Comparison of ENCODE assay signal across 25 cellular contexts in the genomic region with DNA sequence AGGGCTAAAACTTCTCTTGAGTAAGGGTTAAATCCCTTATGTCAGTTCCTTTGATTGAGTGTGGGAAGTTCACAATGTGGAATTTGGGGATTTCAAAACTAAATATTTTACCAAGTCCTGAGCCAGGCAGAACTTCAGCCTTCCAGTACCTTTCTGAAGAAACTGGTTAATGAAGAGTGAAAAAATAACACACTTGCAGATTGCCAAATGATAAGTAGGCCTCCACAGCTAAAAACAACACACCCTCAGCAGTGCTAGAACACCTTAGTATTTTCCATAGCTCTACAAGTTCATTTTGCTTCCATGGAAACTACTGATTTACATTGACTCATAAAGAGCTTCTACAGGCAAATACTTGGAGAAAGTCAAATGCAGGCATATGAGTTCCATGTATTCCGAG.
DNase-seq lines count a peak whose midpoint lies in the region; ATAC-seq, FAIRE-seq and TF ChIP-seq lines count a peak whose summit lies in the region.
"Had no signal": no experiment of that assay in that cellular context is flagged by ENCODE, and none has a peak within 500 bp of the region (broad histone marks: within the 10 kb centered on the region; RNA-seq: fewer than 3 reads in every experiment).

No MANE protein-coding gene starts in this region.

- H3K4me1 Mint-ChIP-seq in astrocyte (ENCODE audit: low read depth, unreplicated experiment), result no peaks in the 10 kb centered on the region
- no peaks in the 10 kb centered on the region for H3K4me1 Mint-ChIP-seq in stimulated activated naive CD8-positive, alpha-beta T cell treated with anti-CD3 and anti-CD28 coated beads, Interleukin-15, amount 100 ng/mL, for 72 hours
- H3K4me1 Mint-ChIP-seq: CD4-positive, CD25-positive, alpha-beta regulatory T cell; IgD-negative memory B cell had no signal

- H3K27me3 ChIP-seq in astrocyte (ENCODE audit: insufficient read depth, low read length), result no peaks in the 10 kb centered on the region
- H3K27me3 ChIP-seq in left lung, result peaks cover 0 to 7% of the 10 kb centered on the region in 2 donors
- H3K27me3 ChIP-seq: BLaER1 had no signal

- H3K4me3 Mint-ChIP-seq in astrocyte (ENCODE audit: unreplicated experiment), result no peak overlapping the region
- no peak overlapping the region for H3K4me3 Mint-ChIP-seq in stimulated activated naive CD8-positive, alpha-beta T cell treated with anti-CD3 and anti-CD28 coated beads, Interleukin-15, amount 100 ng/mL, for 72 hours
- H3K4me3 Mint-ChIP-seq: CD4-positive, CD25-positive, alpha-beta regulatory T cell; IgD-negative memory B cell had no signal

- POLR2A ChIA-PET in A549 (lab: Yijun Ruan, JAX), result no interaction called here

- 79% methylated on average over 1 of the region's 1 CpG for WGBS in A549 (ENCODE audit: missing lambda C conversion rate)

- H3K4me1 ChIP-seq in A549 (peaks cover 16% of the 10 kb centered on the region), astrocyte (ENCODE audit: insufficient read depth, low read length) (no peaks in the 10 kb centered on the region), left lung (no peaks in the 10 kb centered on the region)
- H3K4me1 ChIP-seq: BLaER1 had no signal

- H4K20me1 ChIP-seq in astrocyte (ENCODE audit: insufficient read depth, low read length), result no peaks in the 10 kb centered on the region
- H4K20me1 ChIP-seq: BLaER1 had no signal

- FAIRE-seq in A549 (lab: Jason Lieb, UNC), result peak; percentile 36
- peak; percentile 78 for FAIRE-seq in astrocyte (lab: Jason Lieb, UNC)
- FAIRE-seq: GM12891 had no signal

- no peaks in the 10 kb centered on the region for H3K36me3 ChIP-seq in astrocyte (ENCODE audit: insufficient read depth, low read length)
- H3K36me3 ChIP-seq in left lung, result no peaks in the 10 kb centered on the region
- H3K36me3 ChIP-seq: BLaER1 had no signal

- intact Hi-C loops in left lung (cut with DNase I), result no loop called here

- CTCF ChIA-PET in A549 (lab: Yijun Ruan, JAX), result no interaction called here

- H3K27ac Mint-ChIP-seq in astrocyte (ENCODE audit: unreplicated experiment), result no peak overlapping the region
- no peak overlapping the region for H3K27ac Mint-ChIP-seq in stimulated activated naive CD8-positive, alpha-beta T cell treated with anti-CD3 and anti-CD28 coated beads, Interleukin-15, amount 100 ng/mL, for 72 hours
- H3K27ac Mint-ChIP-seq: CD4-positive, CD25-positive, alpha-beta regulatory T cell; IgD-negative memory B cell had no signal

- no peaks in the 10 kb centered on the region for H3K9me3 Mint-ChIP-seq in astrocyte (ENCODE audit: unreplicated experiment)
- no peaks in the 10 kb centered on the region for H3K9me3 Mint-ChIP-seq in stimulated activated naive CD8-positive, alpha-beta T cell treated with anti-CD3 and anti-CD28 coated beads, Interleukin-15, amount 100 ng/mL, for 72 hours

- H2AFZ ChIP-seq in astrocyte (ENCODE audit: low read depth, low read length), result no peak overlapping the region
- H2AFZ ChIP-seq: PC-9 had no signal

- no peak for TF ChIP-seq POLR2A in A549 (IDR thresholded peaks at IDR 0.05; ENCODE audit: low read length)

- H3K27ac ChIP-seq in A549 (peak overlapping the region in 1 of 2 experiments; percentile 40; a peak in 2 of 6 replicates), astrocyte (ENCODE audit: low read depth, low read length) (no peak overlapping the region), left lung (no peak overlapping the region)
- H3K27ac ChIP-seq: BLaER1, HL-60, KMS-11, PC-9 had no signal

- H3K4me2 ChIP-seq in A549 (no peak overlapping the region), astrocyte (ENCODE audit: low read length) (no peak overlapping the region)
- H3K4me2 ChIP-seq: BLaER1, KMS-11, PC-9 had no signal

- H3K79me2 ChIP-seq in astrocyte (ENCODE audit: insufficient read depth, low read length), result no peaks in the 10 kb centered on the region

- H3K9ac ChIP-seq in astrocyte (ENCODE audit: low read length), result no peak overlapping the region
- H3K9ac ChIP-seq: BLaER1, KMS-11 had no signal

- TF ChIP-seq RAD21 in A549 (conservative IDR thresholded peaks at IDR 0.05 in 1 of 2, IDR thresholded peaks at IDR 0.05 in 1 of 2), result no peak

- H3K36me3 Mint-ChIP-seq in astrocyte (ENCODE audit: low read depth, unreplicated experiment), result no peaks in the 10 kb centered on the region
- H3K36me3 Mint-ChIP-seq: CD4-positive, CD25-positive, alpha-beta regulatory T cell; IgD-negative memory B cell had no signal

- TF ChIP-seq CTCF in A549 (IDR thresholded peaks at IDR 0.05) (no peak), astrocyte (IDR thresholded peaks at IDR 0.05; ENCODE audit: insufficient read depth, low read depth, low read length) (no peak), left lung (IDR thresholded peaks at IDR 0.05) (no peak)

- no peak for ATAC-seq in A549
- ATAC-seq in left lung, result peak; percentile 80
- ATAC-seq in stimulated activated naive CD8-positive, alpha-beta T cell treated with anti-CD3 and anti-CD28 coated beads, Interleukin-15, amount 100 ng/mL, for 72 hours, result no peak

- DNase-seq in A549 (ENCODE audit: low read depth in 1 of 2, low spot score in 1 of 2) (no peak), astrocyte (ENCODE audit: low read depth) (no peak), left lung (no peak), renal cortical epithelial cell (ENCODE audit: low read depth) (peak; percentile 87), SHP77 (lab: John Stamatoyannopoulos, UW) (no peak), DMS153 treated with DMSO at 0.1 percent for 48 hours (lab: John Stamatoyannopoulos, UW; ENCODE audit: unreplicated experiment) (no peak)
- no peak for DNase-seq in stimulated activated naive CD8-positive, alpha-beta T cell treated with anti-CD3 and anti-CD28 coated beads, Interleukin-15, amount 100 ng/mL, for 72 hours
- DNase-seq: CD4-positive, CD25-positive, alpha-beta regulatory T cell; DMS79; EL; GDM1; NCI-H1048; NCI-H1417; NCI-H1694; NCI-H2029 treated with DMSO at 0.1 percent for 48 hours; NCI-H2227 treated with DMSO at 0.1 percent for 48 hours; NCI-H526 treated with DMSO at 0.1 percent for 48 hours; Right ventricle myocardium superior; RPMI8226 had no signal

- H3K9me3 ChIP-seq in A549 (no peaks in the 10 kb centered on the region), astrocyte (ENCODE audit: insufficient read depth, low read depth, low read length) (no peaks in the 10 kb centered on the region), left lung (no peaks in the 10 kb centered on the region)
- H3K9me3 ChIP-seq: BLaER1 had no signal

- no peaks in the 10 kb centered on the region for H3K27me3 Mint-ChIP-seq in astrocyte (ENCODE audit: low read depth, unreplicated experiment)
- H3K27me3 Mint-ChIP-seq in stimulated activated naive CD8-positive, alpha-beta T cell treated with anti-CD3 and anti-CD28 coated beads, Interleukin-15, amount 100 ng/mL, for 72 hours, result no peaks in the 10 kb centered on the region

- TF ChIP-seq EP300 in A549 (IDR thresholded peaks at IDR 0.05), result no peak

- H3K4me3 ChIP-seq in A549 (no peak overlapping the region), astrocyte (ENCODE audit: insufficient read depth, low read depth, low read length) (no peak overlapping the region), left lung (no peak overlapping the region)
- H3K4me3 ChIP-seq: BLaER1, PC-9 had no signal

TF ChIP-seq in A549, 52 proteins besides CTCF, POLR2A, EP300 and RAD21:
- TF ChIP-seq HOXB13 (CRISPR knock-in tag; IDR thresholded peaks at IDR 0.05; ENCODE audit: low read depth) (no peak), FOXS1 (CRISPR knock-in tag; IDR thresholded peaks at IDR 0.05) (no peak), HOXB5 (CRISPR knock-in tag; IDR thresholded peaks at IDR 0.05) (no peak), SREBF2 (IDR thresholded peaks at IDR 0.05) (no peak), BHLHE40 (IDR thresholded peaks at IDR 0.05; ENCODE audit: low read depth, low read length) (no peak), RNF2 (IDR thresholded peaks at IDR 0.05; ENCODE audit: borderline replicate concordance, low read depth) (no peak), HOXA7 (CRISPR knock-in tag; IDR thresholded peaks at IDR 0.05) (no peak), NPAS2 (CRISPR knock-in tag; IDR thresholded peaks at IDR 0.05; ENCODE audit: borderline replicate concordance) (no peak)
- TF ChIP-seq, protein P1, sequence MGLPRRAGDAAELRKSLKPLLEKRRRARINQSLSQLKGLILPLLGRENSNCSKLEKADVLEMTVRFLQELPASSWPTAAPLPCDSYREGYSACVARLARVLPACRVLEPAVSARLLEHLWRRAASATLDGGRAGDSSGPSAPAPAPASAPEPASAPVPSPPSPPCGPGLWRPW (IDR thresholded peaks at IDR 0.05), result no peak
